In genomic region chr11:71456831-71457230, GRCh38 we compare ENCODE assay signal across 22 cellular contexts. TPM values are rescaled to one million over a fixed set of nuclear protein-coding genes. Genes with fewer than 3 reads are reported as not detected.
A peak's percentile ranks its signal among the peaks of the same experiment; 100 is the strongest.
DNase-seq lines count a peak whose midpoint lies in the region; ATAC-seq, FAIRE-seq and TF ChIP-seq lines count a peak whose summit lies in the region.
"Had no signal": no experiment of that assay in that cellular context is flagged by ENCODE, and none has a peak within 500 bp of the region (broad histone marks: within the 10 kb centered on the region; RNA-seq: fewer than 3 reads in every experiment).

No MANE protein-coding gene starts in this region.

- no peak overlapping the region for H3K14ac ChIP-seq in trophoblast cell (ENCODE audit: low read length)

- H3K36me3 ChIP-seq in left ventricle myocardium inferior, result peaks cover 69% of the 10 kb centered on the region
- peaks cover 38 to 42% of the 10 kb centered on the region in 2 experiments for H3K36me3 ChIP-seq in trophoblast cell (ENCODE audit: control insufficient read depth in 1 of 2, insufficient read depth in 2 of 2, low read length in 2 of 2)

- H2BK5ac ChIP-seq in trophoblast cell (ENCODE audit: low read depth, low read length, poor library complexity), result no peak overlapping the region

- H3K9me3 Mint-ChIP-seq in CD14-positive monocyte, result no peaks in the 10 kb centered on the region
- no peaks in the 10 kb centered on the region for H3K9me3 Mint-ChIP-seq in activated T-helper 1 cell treated with anti-CD3 and anti-CD28 coated beads, Interleukin-12 subunit alpha, Interleukin-12 subunit beta, Interleukin-2, Interleukin-4 antibody, amounts not matched to agents 30 ng/mL and 10 ng/mL and 1 ng/mL, durations not matched to agents 14 hours and 24 hours and 36 hours
- no peaks in the 10 kb centered on the region for H3K9me3 Mint-ChIP-seq in nephron progenitor cell
- H3K9me3 Mint-ChIP-seq: CD4-positive, alpha-beta T cell; HFFc6 had no signal

- H3K27me3 ChIP-seq in left ventricle myocardium inferior (ENCODE audit: low read depth) (no peaks in the 10 kb centered on the region), trophoblast cell (ENCODE audit: insufficient read depth, low read length) (no peaks in the 10 kb centered on the region)
- H3K27me3 ChIP-seq: BLaER1, SJSA1 had no signal

- H3K27ac ChIP-seq in left ventricle myocardium inferior (replicated peaks) (no peak overlapping the region), trophoblast cell (ENCODE audit: low read depth, low read length) (no peak overlapping the region)
- H3K27ac ChIP-seq: BLaER1, SJSA1 had no signal

- H3K4ac ChIP-seq in trophoblast cell (ENCODE audit: low read depth, low read length), result no peak overlapping the region

- H2BK12ac ChIP-seq in trophoblast cell (ENCODE audit: low read length), result no peak overlapping the region

- no CpG with 5 or more reads among the region's 10 CpGs for WGBS in trophoblast cell (ENCODE audit: extremely low coverage, insufficient coverage, insufficient read length)

- H3K27ac Mint-ChIP-seq in CD14-positive monocyte (no peak overlapping the region), nephron progenitor cell (no peak overlapping the region)
- no peak overlapping the region for H3K27ac Mint-ChIP-seq in activated T-helper 1 cell treated with anti-CD3 and anti-CD28 coated beads, Interleukin-12 subunit alpha, Interleukin-12 subunit beta, Interleukin-2, Interleukin-4 antibody, amounts not matched to agents 30 ng/mL and 10 ng/mL and 1 ng/mL, durations not matched to agents 14 hours and 24 hours and 36 hours
- H3K27ac Mint-ChIP-seq: HFFc6 had no signal

- no peaks in the 10 kb centered on the region for H3K27me3 Mint-ChIP-seq in CD14-positive monocyte (ENCODE audit: low read depth in 3 of 3)
- H3K27me3 Mint-ChIP-seq in activated T-helper 1 cell treated with anti-CD3 and anti-CD28 coated beads, Interleukin-12 subunit alpha, Interleukin-12 subunit beta, Interleukin-2, Interleukin-4 antibody, amounts not matched to agents 30 ng/mL and 10 ng/mL and 1 ng/mL, durations not matched to agents 14 hours and 24 hours and 36 hours (ENCODE audit: insufficient read depth), result no peaks in the 10 kb centered on the region
- no peaks in the 10 kb centered on the region for H3K27me3 Mint-ChIP-seq in nephron progenitor cell (ENCODE audit: low read depth, poor library complexity)
- H3K27me3 Mint-ChIP-seq: CD4-positive, alpha-beta T cell had no signal

- peaks cover 6% of the 10 kb centered on the region for H3K79me1 ChIP-seq in trophoblast cell (ENCODE audit: low read length)

- H4K8ac ChIP-seq in trophoblast cell (ENCODE audit: low read depth, low read length), result no peak overlapping the region

- H3K9ac ChIP-seq in trophoblast cell (ENCODE audit: low read length), result no peak overlapping the region
- H3K9ac ChIP-seq: BLaER1 had no signal

- TF ChIP-seq CTCF in left ventricle myocardium inferior (IDR thresholded peaks at IDR 0.05; ENCODE audit: borderline replicate concordance), result no peak
- no peak for TF ChIP-seq CTCF in CD14-positive monocyte (IDR thresholded peaks at IDR 0.05)
- no peak for TF ChIP-seq CTCF in D721Med (IDR thresholded peaks at IDR 0.05; ENCODE audit: insufficient read depth, missing control alignments)
- no peak for TF ChIP-seq CTCF in nephron progenitor cell (IDR thresholded peaks at IDR 0.05)

- H3K4me3 Mint-ChIP-seq in CD14-positive monocyte (no peak overlapping the region), nephron progenitor cell (no peak overlapping the region)
- H3K4me3 Mint-ChIP-seq in activated T-helper 1 cell treated with anti-CD3 and anti-CD28 coated beads, Interleukin-12 subunit alpha, Interleukin-12 subunit beta, Interleukin-2, Interleukin-4 antibody, amounts not matched to agents 30 ng/mL and 10 ng/mL and 1 ng/mL, durations not matched to agents 14 hours and 24 hours and 36 hours, result peak overlapping the region; percentile 54
- H3K4me3 Mint-ChIP-seq: HFFc6 had no signal

- no peak for ATAC-seq in Right ventricle myocardium inferior

- H3K4me1 ChIP-seq in left ventricle myocardium inferior (peaks cover 28% of the 10 kb centered on the region), trophoblast cell (ENCODE audit: control insufficient read depth in 1 of 2, insufficient read depth in 2 of 2, low read length in 2 of 2) (peaks cover 7 to 12% of the 10 kb centered on the region in 2 experiments)
- H3K4me1 ChIP-seq: SJSA1 had no signal

- H3K23ac ChIP-seq in trophoblast cell (ENCODE audit: low read length), result no peak overlapping the region

- H3K36me3 Mint-ChIP-seq in CD14-positive monocyte, result peaks cover 69 to 74% of the 10 kb centered on the region in 2 donors
- H3K36me3 Mint-ChIP-seq in activated T-helper 1 cell treated with anti-CD3 and anti-CD28 coated beads, Interleukin-12 subunit alpha, Interleukin-12 subunit beta, Interleukin-2, Interleukin-4 antibody, amounts not matched to agents 30 ng/mL and 10 ng/mL and 1 ng/mL, durations not matched to agents 14 hours and 24 hours and 36 hours (ENCODE audit: low read depth), result peaks cover 40% of the 10 kb centered on the region
- H3K36me3 Mint-ChIP-seq in nephron progenitor cell (ENCODE audit: low read depth), result peaks cover 42% of the 10 kb centered on the region

- no peak overlapping the region for H2AK5ac ChIP-seq in trophoblast cell (ENCODE audit: low read length)

- H3K18ac ChIP-seq in trophoblast cell (ENCODE audit: low read length), result peak overlapping the region; percentile 15

- H2AFZ ChIP-seq in trophoblast cell (ENCODE audit: insufficient read depth, low read length, poor library complexity), result no peak overlapping the region

- H3K9me3 ChIP-seq in left ventricle myocardium inferior (replicated peaks) (no peaks in the 10 kb centered on the region), trophoblast cell (ENCODE audit: insufficient read depth, low read depth, low read length) (peaks cover 3% of the 10 kb centered on the region)
- H3K9me3 ChIP-seq: BLaER1, HAP-1, SJSA1 had no signal

- intact Hi-C loops in Right ventricle myocardium inferior (cut with DNase I) (no loop called here), left ventricle myocardium inferior (cut with micrococcal nuclease) (no loop called here), CD14-positive monocyte (cut with micrococcal nuclease) (no loop called here)
- intact Hi-C loops in activated T-helper 1 cell treated with anti-CD3 and anti-CD28 coated beads, Interleukin-12 subunit alpha, Interleukin-12 subunit beta, Interleukin-2, Interleukin-4 antibody, amounts not matched to agents 30 ng/mL and 10 ng/mL and 1 ng/mL, durations not matched to agents 14 hours and 24 hours and 36 hours (cut with micrococcal nuclease), result loop anchor here (10.0 kb wide), 1 partner anchor 1688 kb away; the partner anchor contains the start of gene FCHSD2

- H4K12ac ChIP-seq in trophoblast cell (ENCODE audit: low read depth, low read length), result no peak overlapping the region

- no peak for FAIRE-seq in D721Med (lab: Jason Lieb, UNC)
- FAIRE-seq: RCC 7860 had no signal

- H3K79me2 ChIP-seq in trophoblast cell (ENCODE audit: control insufficient read depth, insufficient read depth, low read length, poor library complexity), result peaks cover 5% of the 10 kb centered on the region

- peak; percentile 14 for DNase-seq in Right ventricle myocardium inferior (ENCODE audit: missing footprints)
- no peak for DNase-seq in left ventricle myocardium inferior
- peak; percentile 29 for DNase-seq in CD14-positive monocyte (ENCODE audit: low spot score)
- no peak for DNase-seq in activated T-helper 1 cell treated with anti-CD3 and anti-CD28 coated beads, Interleukin-12 subunit alpha, Interleukin-12 subunit beta, Interleukin-2, Interleukin-4 antibody, amounts not matched to agents 30 ng/mL and 10 ng/mL and 1 ng/mL, durations not matched to agents 14 hours and 24 hours and 36 hours (ENCODE audit: low spot score)
- no peak for DNase-seq in trophoblast cell
- no peak for DNase-seq in D721Med (ENCODE audit: insufficient read length, low spot score)
- DNase-seq in nephron progenitor cell, result no peak
- DNase-seq: CD4-positive, alpha-beta T cell; DMS53; GOT3; HFFc6; IMR-90; KG1; MM.1S; NCI-H2029; NCI-H446; NCI-H524 treated with DMSO at 0.1 percent for 48 hours; NCI-H774 had no signal

- no peak overlapping the region for H4K91ac ChIP-seq in trophoblast cell (ENCODE audit: low read depth, low read length)

- no peak overlapping the region for H2BK120ac ChIP-seq in trophoblast cell (ENCODE audit: insufficient read depth, low read length, poor library complexity)

- peaks cover 26% of the 10 kb centered on the region for H3K4me1 Mint-ChIP-seq in CD14-positive monocyte
- H3K4me1 Mint-ChIP-seq in activated T-helper 1 cell treated with anti-CD3 and anti-CD28 coated beads, Interleukin-12 subunit alpha, Interleukin-12 subunit beta, Interleukin-2, Interleukin-4 antibody, amounts not matched to agents 30 ng/mL and 10 ng/mL and 1 ng/mL, durations not matched to agents 14 hours and 24 hours and 36 hours (ENCODE audit: low read depth), result peaks cover 40% of the 10 kb centered on the region
- peaks cover 36% of the 10 kb centered on the region for H3K4me1 Mint-ChIP-seq in nephron progenitor cell

- H3K4me3 ChIP-seq in left ventricle myocardium inferior, result no peak overlapping the region
- H3K4me3 ChIP-seq in trophoblast cell (ENCODE audit: low read depth, low read length), result no peak overlapping the region
- H3K4me3 ChIP-seq: BLaER1, HAP-1, SJSA1 had no signal

- H3K4me2 ChIP-seq in trophoblast cell (ENCODE audit: low read length), result no peak overlapping the region
- H3K4me2 ChIP-seq: BLaER1 had no signal

RNA-seq across cellular contexts. Expression of gene NADSYN1, which starts 3.8 kb away (rescaled TPM):
- total RNA-seq in Right ventricle myocardium inferior (22.1 TPM), left ventricle myocardium inferior (17.5 TPM)
- polyA plus RNA-seq in CD14-positive monocyte, result 10 to 100 TPM; 44.1 to 44.8 TPM
- 91.6 and 96.3 TPM in 2 replicates for total RNA-seq in activated T-helper 1 cell treated with anti-CD3 and anti-CD28 coated beads, Interleukin-12 subunit alpha, Interleukin-12 subunit beta, Interleukin-2, Interleukin-4 antibody, amounts not matched to agents 30 ng/mL and 10 ng/mL and 1 ng/mL, durations not matched to agents 14 hours and 24 hours and 36 hours
- polyA plus RNA-seq in trophoblast cell (2013), result 32.7 and 33.1 TPM in 2 replicates

RNA-seq across cellular contexts. Expression of gene DHCR7, which starts 8.6 kb away (rescaled TPM):
- total RNA-seq in Right ventricle myocardium inferior (46.3 TPM), left ventricle myocardium inferior (39.1 TPM)
- polyA plus RNA-seq in CD14-positive monocyte, result 1 to 10 TPM; 2.2 to 3.9 TPM
- total RNA-seq in activated T-helper 1 cell treated with anti-CD3 and anti-CD28 coated beads, Interleukin-12 subunit alpha, Interleukin-12 subunit beta, Interleukin-2, Interleukin-4 antibody, amounts not matched to agents 30 ng/mL and 10 ng/mL and 1 ng/mL, durations not matched to agents 14 hours and 24 hours and 36 hours, result 100 and 106 TPM in 2 replicates
- polyA plus RNA-seq in trophoblast cell (2013), result 282 and 291 TPM in 2 replicates

Comparison
In these comparisons a context has a peak if more than half of its experiments do, and no peak if none do; other contexts are left out.
1. DNase-seq: peak in Right ventricle myocardium inferior (single experiment) and CD14-positive monocyte (single experiment); none in left ventricle myocardium inferior (single experiment), activated T-helper 1 cell treated with anti-CD3 and anti-CD28 coated beads, Interleukin-12 subunit alpha, Interleukin-12 subunit beta, Interleukin-2, Interleukin-4 antibody, amounts not matched to agents 30 ng/mL and 10 ng/mL and 1 ng/mL, durations not matched to agents 14 hours and 24 hours and 36 hours (single experiment), trophoblast cell (0 of 2), D721Med (single experiment) and nephron progenitor cell (single experiment).